In the genomic region with DNA sequence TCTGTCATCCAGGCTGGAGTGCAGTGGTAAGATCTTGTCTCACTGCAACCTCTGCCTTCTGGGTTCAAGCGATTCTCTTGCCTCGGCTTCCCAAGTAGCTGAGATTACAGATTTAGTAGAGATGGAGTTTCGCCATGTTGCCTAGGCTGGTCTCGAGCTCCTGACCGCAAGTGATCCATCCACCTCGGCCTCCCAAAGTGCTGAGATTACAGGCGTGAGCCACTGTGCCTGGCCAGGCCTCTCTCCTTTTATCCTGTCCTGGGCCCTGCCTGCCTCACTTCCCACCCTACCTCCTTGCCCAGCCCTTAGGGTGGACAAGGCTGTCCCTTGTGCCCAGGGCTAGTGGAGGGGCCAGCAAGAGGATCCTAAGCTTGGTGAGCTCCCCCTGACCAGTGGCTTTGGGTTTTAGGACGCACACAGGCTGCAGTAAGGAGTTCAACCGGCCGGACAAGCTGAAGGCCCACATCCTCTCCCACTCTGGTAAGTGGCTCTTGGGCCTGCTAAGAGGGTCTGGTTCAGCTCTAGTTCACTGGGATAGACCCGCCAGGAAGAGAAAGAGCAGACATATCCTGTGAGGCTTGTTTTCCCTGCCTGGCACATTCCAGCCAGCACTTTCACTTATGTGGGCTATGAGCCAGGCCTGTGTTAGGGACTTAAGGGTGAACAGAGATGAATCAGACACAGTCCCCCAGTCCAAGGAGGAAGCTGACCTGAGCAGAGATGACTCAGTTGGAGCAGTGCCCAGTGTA, we compare ENCODE assay signal across 10 cellular contexts. TPM values are rescaled to one million over a fixed set of nuclear protein-coding genes. Genes with fewer than 3 reads are reported as not detected.
DNase-seq lines count a peak whose midpoint lies in the region; ATAC-seq and TF ChIP-seq lines count a peak whose summit lies in the region.
"Had no signal": no experiment of that assay in that cellular context is flagged by ENCODE, and none has a peak within 500 bp of the region (broad histone marks: within the 10 kb centered on the region; RNA-seq: fewer than 3 reads in every experiment).

No MANE protein-coding gene starts in this region.

- intact Hi-C loops in activated CD4-positive, alpha-beta memory T cell treated with anti-CD3 and anti-CD28 coated beads for 36 hours (cut with micrococcal nuclease) = no loop called here

- peaks cover 9% of the 10 kb centered on the region for H3K36me3 Mint-ChIP-seq in activated CD4-positive, alpha-beta memory T cell treated with anti-CD3 and anti-CD28 coated beads for 36 hours

- TF ChIP-seq CTCF in foreskin keratinocyte (conservative IDR thresholded peaks at IDR 0.05) (no peak), retinal pigment epithelial cell (conservative IDR thresholded peaks at IDR 0.05; ENCODE audit: low read depth, low read length) (no peak)

- POLR2A ChIA-PET in activated CD4-positive, alpha-beta memory T cell treated with anti-CD3 and anti-CD28 coated beads for 36 hours (lab: Charles Lee) = no interaction called here

- H3K27me3 Mint-ChIP-seq in activated CD4-positive, alpha-beta memory T cell treated with anti-CD3 and anti-CD28 coated beads for 36 hours = no peaks in the 10 kb centered on the region
- H3K27me3 Mint-ChIP-seq: naive B cell had no signal

- H3K4me1 ChIP-seq in SJSA1 (replicated peaks) (peaks cover 9% of the 10 kb centered on the region), foreskin keratinocyte (peaks cover 4% of the 10 kb centered on the region)

- H3K27ac ChIP-seq in SJSA1 = peak overlapping the region; percentile 49
- H3K27ac ChIP-seq in foreskin keratinocyte = no peak overlapping the region

- DNase-seq in GM04503 (ENCODE audit: low read depth) (peak; percentile 66), SJSA1 (ENCODE audit: low read depth in 1 of 2, low spot score in 2 of 2) (peak; percentile 84 to 88), foreskin keratinocyte (peak; percentile 89 to 96), retinal pigment epithelial cell (ENCODE audit: low read depth) (peak; percentile 98), NCI-H2227 (lab: John Stamatoyannopoulos, UW; ENCODE audit: unreplicated experiment) (no peak), globus pallidus (ENCODE audit: low spot score) (no peak), NCI-H774 (lab: John Stamatoyannopoulos, UW) (no peak)
- DNase-seq in activated CD4-positive, alpha-beta memory T cell treated with anti-CD3 and anti-CD28 coated beads for 36 hours = no peak
- DNase-seq: naive B cell had no signal

- no peaks in the 10 kb centered on the region for H3K36me3 ChIP-seq in SJSA1

- no peaks in the 10 kb centered on the region for H3K27me3 ChIP-seq in SJSA1 (replicated peaks)
- peaks cover 45% of the 10 kb centered on the region for H3K27me3 ChIP-seq in foreskin keratinocyte

- CTCF ChIA-PET in activated CD4-positive, alpha-beta memory T cell treated with anti-CD3 and anti-CD28 coated beads for 36 hours (lab: Charles Lee) = interaction anchor here (0.7 kb wide), 1 partner anchor 22 kb away, joined by 4 read pairs; a partner anchor contains a TSS

- H3K27ac Mint-ChIP-seq in activated CD4-positive, alpha-beta memory T cell treated with anti-CD3 and anti-CD28 coated beads for 36 hours = no peak overlapping the region

- H3K4me1 Mint-ChIP-seq in activated CD4-positive, alpha-beta memory T cell treated with anti-CD3 and anti-CD28 coated beads for 36 hours (ENCODE audit: low read depth) = peaks cover 14% of the 10 kb centered on the region

- ATAC-seq in foreskin keratinocyte = peak; percentile 85
- ATAC-seq: activated CD4-positive, CD25-positive, alpha-beta regulatory T cell treated with anti-CD3 and anti-CD28 coated beads, Interleukin-2, amount 50 U/mL, for 24 hours had no signal

- H3K4me3 Mint-ChIP-seq in activated CD4-positive, alpha-beta memory T cell treated with anti-CD3 and anti-CD28 coated beads for 36 hours = no peak overlapping the region

- no peaks in the 10 kb centered on the region for H3K9me3 Mint-ChIP-seq in activated CD4-positive, alpha-beta memory T cell treated with anti-CD3 and anti-CD28 coated beads for 36 hours
- H3K9me3 Mint-ChIP-seq: naive B cell had no signal

- no peak overlapping the region for H3K4me3 ChIP-seq in SJSA1
- H3K4me3 ChIP-seq in retinal pigment epithelial cell (ENCODE audit: low read length) = no peak overlapping the region

- no peaks in the 10 kb centered on the region for H3K9me3 ChIP-seq in SJSA1 (replicated peaks)

RNA-seq across cellular contexts. Expression of a gene that starts 21.9 kb away (rescaled TPM):
- total RNA-seq in SJSA1 (2014; rRNA removed; shearing (Covaris generic)) = 47.9 and 48.9 TPM in 2 replicates
- 40.6 and 47.4 TPM in 2 replicates for total RNA-seq in foreskin keratinocyte
- 88.5 and 96.2 TPM in 2 replicates for polyA plus RNA-seq in foreskin keratinocyte
- total RNA-seq in activated CD4-positive, alpha-beta memory T cell treated with anti-CD3 and anti-CD28 coated beads for 36 hours = 10 to 100 TPM; 93.9 to 94.8 TPM

RNA-seq across cellular contexts. Expression of a gene that starts 57.5 kb away (rescaled TPM):
- 2.1 and 5.5 TPM in 2 replicates for total RNA-seq in SJSA1 (2014; rRNA removed; shearing (Covaris generic))
- total RNA-seq in foreskin keratinocyte = 3.0 and 3.2 TPM in 2 replicates
- 2.7 and 2.8 TPM in 2 replicates for polyA plus RNA-seq in foreskin keratinocyte
- total RNA-seq in activated CD4-positive, alpha-beta memory T cell treated with anti-CD3 and anti-CD28 coated beads for 36 hours = 1 to 10 TPM; 5.9 TPM

Comparison
In these comparisons a context has a peak if more than half of its experiments do, and no peak if none do; other contexts are left out.
1. DNase-seq: peak in GM04503 (single experiment), SJSA1 (2 of 2), foreskin keratinocyte (2 of 2) and retinal pigment epithelial cell (single experiment); none in NCI-H2227 (single experiment), activated CD4-positive, alpha-beta memory T cell treated with anti-CD3 and anti-CD28 coated beads for 36 hours (single experiment), globus pallidus (single experiment) and NCI-H774 (single experiment).